9 cellular contexts compared by ENCODE assay signal in genomic region chr22:50030315-50031188, GRCh38. TPM values are rescaled to one million over a fixed set of nuclear protein-coding genes. Genes with fewer than 3 reads are reported as not detected.
DNase-seq lines count a peak whose midpoint lies in the region; ATAC-seq and TF ChIP-seq lines count a peak whose summit lies in the region.
"Had no signal": no experiment of that assay in that cellular context is flagged by ENCODE, and none has a peak within 500 bp of the region (broad histone marks: within the 10 kb centered on the region; RNA-seq: fewer than 3 reads in every experiment).

No MANE protein-coding gene starts in this region.

- H3K9me3 ChIP-seq in NT2/D1 (ENCODE audit: insufficient read depth, low read length) (no peaks in the 10 kb centered on the region), mucosa of descending colon (no peaks in the 10 kb centered on the region)

- DNase-seq in DMS 273 treated with DMSO at 0.1 percent for 48 hours (lab: John Stamatoyannopoulos, UW) (peak; percentile 7), NT2/D1 (ENCODE audit: low read depth, low spot score) (peak; percentile 48), epithelial cell of prostate (ENCODE audit: low read depth, low spot score) (peak; percentile 22), mucosa of descending colon (peak; percentile 79 to 81 (median 80))
- peak; percentile 91 for DNase-seq in activated CD8-positive, alpha-beta memory T cell treated with anti-CD3 and anti-CD28 coated beads, Interleukin-2, amount 50 U/mL, for 48 hours
- peak; percentile 61 to 62 for DNase-seq in stimulated activated CD8-positive, alpha-beta memory T cell treated with anti-CD3 and anti-CD28 coated beads, Interleukin-4, amount 100 ng/mL, for 4 hours (ENCODE audit: low read depth in 2 of 2, low spot score in 1 of 2)

- no peak overlapping the region for H3K4me3 ChIP-seq in NT2/D1 (ENCODE audit: insufficient read length, low read depth)
- no peak overlapping the region for H3K4me3 ChIP-seq in mucosa of descending colon

- peaks cover 23% of the 10 kb centered on the region for H3K27me3 ChIP-seq in NT2/D1 (ENCODE audit: insufficient read depth, insufficient read length)

- peaks cover 5% of the 10 kb centered on the region for H3K4me1 ChIP-seq in NT2/D1 (ENCODE audit: insufficient read depth, insufficient read length)
- no peaks in the 10 kb centered on the region for H3K4me1 ChIP-seq in mucosa of descending colon (ENCODE audit: low read depth)

- TF ChIP-seq CTCF in mucosa of descending colon (IDR thresholded peaks at IDR 0.05) = peak; percentile 78

- peak overlapping the region; percentile 32 for H3K9ac ChIP-seq in NT2/D1 (ENCODE audit: insufficient read length, low read depth)

- ATAC-seq in HG03175 (IDR thresholded peaks at IDR 0.05; ENCODE audit: unreplicated experiment) (peak; percentile 66), mucosa of descending colon (peak; percentile 97), HG02852 (IDR thresholded peaks at IDR 0.05; ENCODE audit: unreplicated experiment) (no peak)

- H3K36me3 ChIP-seq in NT2/D1 (ENCODE audit: insufficient read depth, insufficient read length, low read length) (no peaks in the 10 kb centered on the region), mucosa of descending colon (ENCODE audit: low read depth) (no peaks in the 10 kb centered on the region)

- no peak overlapping the region for H3K27ac ChIP-seq in epithelial cell of prostate

- intact Hi-C loops in mucosa of descending colon (cut with DNase I, micrococcal nuclease) = loop anchor here (2.0 to 10.0 kb wide), 3 partner anchors 100 to 266 kb away; no protein-coding TSS in a partner anchor

RNA-seq across cellular contexts. Expression of gene IL17REL, which starts 18.0 kb away (rescaled TPM):
- total RNA-seq in mucosa of descending colon = under 1 TPM in 2 of 3 donors, not detected in 1; 0.09 to 0.43 TPM

RNA-seq across cellular contexts. Expression of gene TTLL8, which starts 27.5 kb away (rescaled TPM):
- total RNA-seq in mucosa of descending colon = not detected
- total RNA-seq: activated CD8-positive, alpha-beta memory T cell treated with anti-CD3 and anti-CD28 coated beads for 36 hours had no signal

RNA-seq across cellular contexts. Expression of gene MLC1, which starts 54.7 kb away (rescaled TPM):
- under 1 TPM in 1 of 3 donors, not detected in 2; 0.16 TPM for total RNA-seq in mucosa of descending colon

RNA-seq across cellular contexts. Expression of gene MOV10L1, which starts 59.3 kb away (rescaled TPM):
- 1 to 10 TPM in 1 of 3 donors, under 1 TPM in 2; 0.29 to 1.0 (median 0.49) TPM for total RNA-seq in mucosa of descending colon
- total RNA-seq: activated CD8-positive, alpha-beta memory T cell treated with anti-CD3 and anti-CD28 coated beads for 36 hours had no signal

Comparison
In these comparisons a context has a peak if more than half of its experiments do, and no peak if none do; other contexts are left out.
1. DNase-seq: peak in every context shown above with its lines; median percentile 91 in activated CD8-positive, alpha-beta memory T cell treated with anti-CD3 and anti-CD28 coated beads, Interleukin-2, amount 50 U/mL, for 48 hours; 80 in mucosa of descending colon; 62 in stimulated activated CD8-positive, alpha-beta memory T cell treated with anti-CD3 and anti-CD28 coated beads, Interleukin-4, amount 100 ng/mL, for 4 hours; 48 in NT2/D1; 22 in epithelial cell of prostate; 7 in DMS 273 treated with DMSO at 0.1 percent for 48 hours.